ENCODE assay signal across 18 cellular contexts in the genomic region with DNA sequence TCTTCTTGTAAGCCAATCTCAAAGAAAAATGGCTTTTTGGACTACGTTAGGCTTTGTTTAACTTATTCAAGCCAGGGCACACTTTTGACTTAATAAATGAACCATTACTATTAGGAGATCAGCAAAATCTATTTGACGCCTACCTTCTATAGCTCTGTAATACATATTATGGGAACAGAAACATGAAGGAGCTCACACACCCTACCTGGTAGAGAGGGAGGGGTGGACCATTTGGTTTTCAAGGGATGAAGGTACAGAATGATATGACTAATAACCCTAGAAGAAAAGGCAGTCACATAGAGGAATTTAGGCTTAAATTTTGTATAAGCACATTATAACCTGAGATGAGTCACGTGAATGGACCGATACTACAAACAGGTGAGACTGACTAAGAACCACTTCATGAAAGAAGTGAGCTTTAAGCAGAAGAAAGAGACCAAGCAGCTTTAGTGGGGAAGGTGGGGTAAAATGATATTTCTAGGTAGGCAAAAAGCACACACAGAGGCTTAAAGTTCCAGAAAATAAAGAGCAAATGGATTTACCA.
A peak's percentile ranks its signal among the peaks of the same experiment; 100 is the strongest.
DNase-seq lines count a peak whose midpoint lies in the region; ATAC-seq and TF ChIP-seq lines count a peak whose summit lies in the region.
"Had no signal": no experiment of that assay in that cellular context is flagged by ENCODE, and none has a peak within 500 bp of the region (broad histone marks: within the 10 kb centered on the region; RNA-seq: fewer than 3 reads in every experiment).

No MANE protein-coding gene starts in this region.

- DNase-seq in GM23338 (ENCODE audit: low spot score) (no peak), epithelial cell of esophagus (ENCODE audit: low read depth) (peak; percentile 54), esophagus squamous epithelium (lab: John Stamatoyannopoulos, UW) (no peak), nephron progenitor cell (no peak), GOT3 (lab: John Stamatoyannopoulos, UW) (no peak)
- no peak for DNase-seq in activated CD4-positive, alpha-beta T cell treated with anti-CD3 and anti-CD28 coated beads, Interleukin-2, amount 10 ng/mL, durations not matched to agents 24 days and 14 days
- DNase-seq in activated CD4-positive, alpha-beta T cell treated with anti-CD3 and anti-CD28 coated beads, Interleukin-2, amount 50 U/mL, for 48 hours: no peak
- DNase-seq: 8988T; Calu3; CD8-positive, alpha-beta T cell; DMS53; DND-41; EL had no signal

- H3K9me3 ChIP-seq in esophagus squamous epithelium: no peaks in the 10 kb centered on the region
- H3K9me3 ChIP-seq: BLaER1 treated with 17β-estradiol and CSF1 and Interleukin-3, amounts not matched to agents 10 nM and 100 nM; HAP-1 had no signal

- H3K36me3 ChIP-seq in GM23338 (ENCODE audit: insufficient read depth) (no peaks in the 10 kb centered on the region), esophagus squamous epithelium (no peaks in the 10 kb centered on the region)
- H3K36me3 ChIP-seq: BLaER1 treated with 17β-estradiol and CSF1 and Interleukin-3, amounts not matched to agents 10 nM and 100 nM; HAP-1 had no signal

- H3K27me3 Mint-ChIP-seq in GM23338 (ENCODE audit: insufficient read depth, low read depth, poor library complexity) (no peaks in the 10 kb centered on the region), nephron progenitor cell (ENCODE audit: low read depth, poor library complexity) (no peaks in the 10 kb centered on the region)
- no peaks in the 10 kb centered on the region for H3K27me3 Mint-ChIP-seq in activated CD4-positive, alpha-beta T cell treated with anti-CD3 and anti-CD28 coated beads, Interleukin-2, amount 10 ng/mL, durations not matched to agents 24 days and 14 days
- H3K27me3 Mint-ChIP-seq: B cell had no signal

- H3K79me2 ChIP-seq in GM23338 (replicated peaks; ENCODE audit: insufficient read depth): no peaks in the 10 kb centered on the region

- no peak overlapping the region for H3K27ac ChIP-seq in GM23338 (ENCODE audit: low read depth)
- peak overlapping the region in 3 of 4 donors; percentile 64 to 85 (median 80) for H3K27ac ChIP-seq in esophagus squamous epithelium
- H3K27ac ChIP-seq: BLaER1 treated with 17β-estradiol and CSF1 and Interleukin-3, amounts not matched to agents 10 nM and 100 nM; HL-60 had no signal

- H3K9me2 ChIP-seq in GM23338 (ENCODE audit: insufficient read depth): no peaks in the 10 kb centered on the region

- H3K4me3 Mint-ChIP-seq in GM23338: no peak overlapping the region
- H3K4me3 Mint-ChIP-seq in nephron progenitor cell: no peak overlapping the region
- no peak overlapping the region for H3K4me3 Mint-ChIP-seq in activated CD4-positive, alpha-beta T cell treated with anti-CD3 and anti-CD28 coated beads, Interleukin-2, amount 10 ng/mL, durations not matched to agents 24 days and 14 days
- H3K4me3 Mint-ChIP-seq: B cell; CD8-positive, alpha-beta T cell had no signal

- H3K36me3 Mint-ChIP-seq in GM23338 (ENCODE audit: low read depth) (no peaks in the 10 kb centered on the region), nephron progenitor cell (ENCODE audit: low read depth) (peaks cover 4% of the 10 kb centered on the region)
- no peaks in the 10 kb centered on the region for H3K36me3 Mint-ChIP-seq in activated CD4-positive, alpha-beta T cell treated with anti-CD3 and anti-CD28 coated beads, Interleukin-2, amount 10 ng/mL, durations not matched to agents 24 days and 14 days (ENCODE audit: low read depth)
- H3K36me3 Mint-ChIP-seq: CD8-positive, alpha-beta T cell had no signal

- no peak overlapping the region for H3K4me3 ChIP-seq in GM23338
- no peak overlapping the region for H3K4me3 ChIP-seq in epithelial cell of esophagus (ENCODE audit: low read length)
- H3K4me3 ChIP-seq in esophagus squamous epithelium: no peak overlapping the region
- H3K4me3 ChIP-seq: BLaER1 treated with 17β-estradiol and CSF1 and Interleukin-3, amounts not matched to agents 10 nM and 100 nM; GM12878; HAP-1 had no signal

- no peaks in the 10 kb centered on the region for H3K4me1 ChIP-seq in GM23338 (ENCODE audit: insufficient read depth)
- peaks cover 0 to 46% (median 12%) of the 10 kb centered on the region in 3 donors for H3K4me1 ChIP-seq in esophagus squamous epithelium
- H3K4me1 ChIP-seq: HAP-1 had no signal

- no peak overlapping the region for H3K4me2 ChIP-seq in GM23338
- H3K4me2 ChIP-seq: BLaER1 treated with 17β-estradiol and CSF1 and Interleukin-3, amounts not matched to agents 10 nM and 100 nM had no signal

- H3K27ac Mint-ChIP-seq in GM23338 (no peak overlapping the region), nephron progenitor cell (peak overlapping the region; percentile 53)
- no peak overlapping the region for H3K27ac Mint-ChIP-seq in activated CD4-positive, alpha-beta T cell treated with anti-CD3 and anti-CD28 coated beads, Interleukin-2, amount 10 ng/mL, durations not matched to agents 24 days and 14 days
- H3K27ac Mint-ChIP-seq: B cell; CD8-positive, alpha-beta T cell had no signal

- TF ChIP-seq POLR2A in esophagus squamous epithelium (IDR thresholded peaks at IDR 0.05): no peak

- peaks cover 2% of the 10 kb centered on the region; the same call in 1 of the 3 replicates for H3K4me1 Mint-ChIP-seq in GM23338
- peaks cover 33% of the 10 kb centered on the region for H3K4me1 Mint-ChIP-seq in nephron progenitor cell
- H3K4me1 Mint-ChIP-seq in activated CD4-positive, alpha-beta T cell treated with anti-CD3 and anti-CD28 coated beads, Interleukin-2, amount 10 ng/mL, durations not matched to agents 24 days and 14 days: no peaks in the 10 kb centered on the region
- H3K4me1 Mint-ChIP-seq: B cell had no signal

- no peaks in the 10 kb centered on the region for H3F3A ChIP-seq in GM23338 (replicated peaks; ENCODE audit: low read depth)

- peak overlapping the region; percentile 43; the same call in 1 of the 2 replicates for H2AFZ ChIP-seq in GM23338

- H3K9me3 Mint-ChIP-seq in GM23338 (no peaks in the 10 kb centered on the region; the same call in 2 of the 3 replicates), nephron progenitor cell (peaks cover 5% of the 10 kb centered on the region)
- no peaks in the 10 kb centered on the region for H3K9me3 Mint-ChIP-seq in activated CD4-positive, alpha-beta T cell treated with anti-CD3 and anti-CD28 coated beads, Interleukin-2, amount 10 ng/mL, durations not matched to agents 24 days and 14 days
- H3K9me3 Mint-ChIP-seq: CD8-positive, alpha-beta T cell had no signal

- H3K27me3 ChIP-seq in GM23338 (ENCODE audit: insufficient read depth) (no peaks in the 10 kb centered on the region), esophagus squamous epithelium (no peaks in the 10 kb centered on the region)
- H3K27me3 ChIP-seq: BLaER1 treated with 17β-estradiol and CSF1 and Interleukin-3, amounts not matched to agents 10 nM and 100 nM had no signal

- intact Hi-C loops in esophagus squamous epithelium (cut with DNase I): no loop called here
- intact Hi-C loops in activated CD4-positive, alpha-beta T cell treated with anti-CD3 and anti-CD28 coated beads, Interleukin-2, amount 10 ng/mL, durations not matched to agents 24 days and 14 days (cut with micrococcal nuclease): no loop called here

- TF ChIP-seq CTCF in GM23338 (conservative IDR thresholded peaks at IDR 0.05; ENCODE audit: low read depth in 2 of 2): no peak
- no peak for TF ChIP-seq CTCF in epithelial cell of esophagus (IDR thresholded peaks at IDR 0.05; ENCODE audit: insufficient read depth, low read depth, low read length, missing control alignments)
- TF ChIP-seq CTCF in esophagus squamous epithelium (IDR thresholded peaks at IDR 0.05): no peak
- TF ChIP-seq CTCF in nephron progenitor cell (IDR thresholded peaks at IDR 0.05): no peak

- WGBS in esophagus squamous epithelium, 2 donors: 26 to 32% methylated on average over 4 of the region's 4 CpGs

- ATAC-seq in GM23338: no peak
- ATAC-seq: CD8-positive, alpha-beta T cell; GM12878 had no signal

- no peaks in the 10 kb centered on the region for H4K20me1 ChIP-seq in GM23338 (replicated peaks; ENCODE audit: insufficient read depth)
- H4K20me1 ChIP-seq: BLaER1 treated with 17β-estradiol and CSF1 and Interleukin-3, amounts not matched to agents 10 nM and 100 nM had no signal

TF ChIP-seq in GM23338, 12 proteins besides CTCF, POLR2A, EP300 and RAD21 (continues in another document):
- no peak for TF ChIP-seq ZNF114 (CRISPR knock-in tag; IDR thresholded peaks at IDR 0.05)
